In the genomic region with DNA sequence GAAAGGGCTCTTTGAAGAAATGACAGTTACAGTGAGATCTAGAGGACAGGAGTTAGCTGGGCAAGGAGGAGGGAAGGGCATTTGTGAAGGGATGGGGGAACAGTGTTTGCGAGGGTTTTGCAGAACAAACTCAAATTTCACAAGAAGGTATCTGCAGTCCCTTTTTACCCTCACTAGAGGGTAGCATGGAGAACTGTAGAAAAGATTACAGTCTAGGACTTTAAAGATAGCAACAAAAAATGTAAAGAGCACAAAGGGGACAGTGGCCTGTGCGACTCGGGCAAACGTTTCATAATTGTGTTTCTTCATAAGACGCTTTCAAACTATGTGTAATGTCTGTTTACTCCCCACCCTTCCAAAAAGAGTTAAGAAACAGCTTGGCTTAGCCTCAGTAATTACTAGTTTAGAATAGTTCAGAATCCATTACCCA, we compare ENCODE assay signal across 1 cellular context.
TF ChIP-seq lines count a peak whose summit lies in the region.

No MANE protein-coding gene starts in this region.

TF ChIP-seq in HepG2, 621 proteins besides CTCF, POLR2A, EP300 and RAD21 (continues in another document):
- TF ChIP-seq CEBPB (IDR thresholded peaks at IDR 0.05; ENCODE audit: borderline replicate concordance, low read depth, low read length), result peak; percentile 72
- TF ChIP-seq, protein P1, sequence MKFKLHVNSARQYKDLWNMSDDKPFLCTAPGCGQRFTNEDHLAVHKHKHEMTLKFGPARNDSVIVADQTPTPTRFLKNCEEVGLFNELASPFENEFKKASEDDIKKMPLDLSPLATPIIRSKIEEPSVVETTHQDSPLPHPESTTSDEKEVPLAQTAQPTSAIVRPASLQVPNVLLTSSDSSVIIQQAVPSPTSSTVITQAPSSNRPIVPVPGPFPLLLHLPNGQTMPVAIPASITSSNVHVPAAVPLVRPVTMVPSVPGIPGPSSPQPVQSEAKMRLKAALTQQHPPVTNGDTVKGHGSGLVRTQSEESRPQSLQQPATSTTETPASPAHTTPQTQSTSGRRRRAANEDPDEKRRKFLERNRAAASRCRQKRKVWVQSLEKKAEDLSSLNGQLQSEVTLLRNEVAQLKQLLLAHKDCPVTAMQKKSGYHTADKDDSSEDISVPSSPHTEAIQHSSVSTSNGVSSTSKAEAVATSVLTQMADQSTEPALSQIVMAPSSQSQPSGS (CRISPR knock-in tag; IDR thresholded peaks at IDR 0.05), result peak; percentile 35; the same call in 1 of the 2 replicates
- peak; percentile 67; the same call in 1 of the 2 replicates for TF ChIP-seq ZNF652 (CRISPR knock-in tag; IDR thresholded peaks at IDR 0.05; ENCODE audit: borderline replicate concordance, low read depth)
- TF ChIP-seq, protein P2, sequence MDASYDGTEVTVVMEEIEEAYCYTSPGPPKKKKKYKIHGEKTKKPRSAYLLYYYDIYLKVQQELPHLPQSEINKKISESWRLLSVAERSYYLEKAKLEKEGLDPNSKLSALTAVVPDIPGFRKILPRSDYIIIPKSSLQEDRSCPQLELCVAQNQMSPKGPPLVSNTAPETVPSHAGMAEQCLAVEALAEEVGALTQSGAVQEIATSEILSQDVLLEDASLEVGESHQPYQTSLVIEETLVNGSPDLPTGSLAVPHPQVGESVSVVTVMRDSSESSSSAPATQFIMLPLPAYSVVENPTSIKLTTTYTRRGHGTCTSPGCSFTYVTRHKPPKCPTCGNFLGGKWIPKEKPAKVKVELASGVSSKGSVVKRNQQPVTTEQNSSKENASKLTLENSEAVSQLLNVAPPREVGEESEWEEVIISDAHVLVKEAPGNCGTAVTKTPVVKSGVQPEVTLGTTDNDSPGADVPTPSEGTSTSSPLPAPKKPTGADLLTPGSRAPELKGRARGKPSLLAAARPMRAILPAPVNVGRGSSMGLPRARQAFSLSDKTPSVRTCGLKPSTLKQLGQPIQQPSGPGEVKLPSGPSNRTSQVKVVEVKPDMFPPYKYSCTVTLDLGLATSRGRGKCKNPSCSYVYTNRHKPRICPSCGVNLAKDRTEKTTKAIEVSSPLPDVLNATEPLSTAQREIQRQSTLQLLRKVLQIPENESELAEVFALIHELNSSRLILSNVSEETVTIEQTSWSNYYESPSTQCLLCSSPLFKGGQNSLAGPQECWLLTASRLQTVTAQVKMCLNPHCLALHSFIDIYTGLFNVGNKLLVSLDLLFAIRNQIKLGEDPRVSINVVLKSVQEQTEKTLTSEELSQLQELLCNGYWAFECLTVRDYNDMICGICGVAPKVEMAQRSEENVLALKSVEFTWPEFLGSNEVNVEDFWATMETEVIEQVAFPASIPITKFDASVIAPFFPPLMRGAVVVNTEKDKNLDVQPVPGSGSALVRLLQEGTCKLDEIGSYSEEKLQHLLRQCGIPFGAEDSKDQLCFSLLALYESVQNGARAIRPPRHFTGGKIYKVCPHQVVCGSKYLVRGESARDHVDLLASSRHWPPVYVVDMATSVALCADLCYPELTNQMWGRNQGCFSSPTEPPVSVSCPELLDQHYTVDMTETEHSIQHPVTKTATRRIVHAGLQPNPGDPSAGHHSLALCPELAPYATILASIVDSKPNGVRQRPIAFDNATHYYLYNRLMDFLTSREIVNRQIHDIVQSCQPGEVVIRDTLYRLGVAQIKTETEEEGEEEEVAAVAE (CRISPR knock-in tag; IDR thresholded peaks at IDR 0.05; ENCODE audit: borderline replicate concordance), result peak; percentile 44; the same call in 1 of the 2 replicates
- no peak for TF ChIP-seq PHF20 (CRISPR knock-in tag; IDR thresholded peaks at IDR 0.05)
- no peak for TF ChIP-seq SOX13 (IDR thresholded peaks at IDR 0.05)
- TF ChIP-seq SOX13 (CRISPR knock-in tag; conservative IDR thresholded peaks at IDR 0.05 in 1 of 2, IDR thresholded peaks at IDR 0.05 in 1 of 2), result peak in 1 of 2 experiments; percentile 45; a peak in 2 of 4 replicates
- no peak for TF ChIP-seq ZNF709 (CRISPR knock-in tag; IDR thresholded peaks at IDR 0.05)
- no peak for TF ChIP-seq FLYWCH1 (CRISPR knock-in tag; IDR thresholded peaks at IDR 0.05)
- peak; percentile 51; the same call in 1 of the 2 replicates for TF ChIP-seq SMYD3 (CRISPR knock-in tag; IDR thresholded peaks at IDR 0.05)
- no peak for TF ChIP-seq GABPA (IDR thresholded peaks at IDR 0.05; ENCODE audit: low read depth, low read length)
- TF ChIP-seq GABPA (CRISPR knock-in tag; IDR thresholded peaks at IDR 0.05; ENCODE audit: low read depth), result peak; percentile 26; the same call in 1 of the 2 replicates
- TF ChIP-seq ARNT (IDR thresholded peaks at IDR 0.05), result no peak
- TF ChIP-seq PHF21A (CRISPR knock-in tag; IDR thresholded peaks at IDR 0.05), result peak; percentile 46; the same call in 1 of the 2 replicates
- TF ChIP-seq ZNF547 (CRISPR knock-in tag; IDR thresholded peaks at IDR 0.05), result 0 out of 2 replicates have a peak, but pooled peaks have one; percentile 22
- peak; percentile 75 for TF ChIP-seq ERF (CRISPR knock-in tag; IDR thresholded peaks at IDR 0.05)
- TF ChIP-seq TBP (CRISPR knock-in tag; IDR thresholded peaks at IDR 0.05), result no peak
- TF ChIP-seq PPARG (CRISPR knock-in tag; conservative IDR thresholded peaks at IDR 0.05), result peak; percentile 67
- TF ChIP-seq, protein P3, sequence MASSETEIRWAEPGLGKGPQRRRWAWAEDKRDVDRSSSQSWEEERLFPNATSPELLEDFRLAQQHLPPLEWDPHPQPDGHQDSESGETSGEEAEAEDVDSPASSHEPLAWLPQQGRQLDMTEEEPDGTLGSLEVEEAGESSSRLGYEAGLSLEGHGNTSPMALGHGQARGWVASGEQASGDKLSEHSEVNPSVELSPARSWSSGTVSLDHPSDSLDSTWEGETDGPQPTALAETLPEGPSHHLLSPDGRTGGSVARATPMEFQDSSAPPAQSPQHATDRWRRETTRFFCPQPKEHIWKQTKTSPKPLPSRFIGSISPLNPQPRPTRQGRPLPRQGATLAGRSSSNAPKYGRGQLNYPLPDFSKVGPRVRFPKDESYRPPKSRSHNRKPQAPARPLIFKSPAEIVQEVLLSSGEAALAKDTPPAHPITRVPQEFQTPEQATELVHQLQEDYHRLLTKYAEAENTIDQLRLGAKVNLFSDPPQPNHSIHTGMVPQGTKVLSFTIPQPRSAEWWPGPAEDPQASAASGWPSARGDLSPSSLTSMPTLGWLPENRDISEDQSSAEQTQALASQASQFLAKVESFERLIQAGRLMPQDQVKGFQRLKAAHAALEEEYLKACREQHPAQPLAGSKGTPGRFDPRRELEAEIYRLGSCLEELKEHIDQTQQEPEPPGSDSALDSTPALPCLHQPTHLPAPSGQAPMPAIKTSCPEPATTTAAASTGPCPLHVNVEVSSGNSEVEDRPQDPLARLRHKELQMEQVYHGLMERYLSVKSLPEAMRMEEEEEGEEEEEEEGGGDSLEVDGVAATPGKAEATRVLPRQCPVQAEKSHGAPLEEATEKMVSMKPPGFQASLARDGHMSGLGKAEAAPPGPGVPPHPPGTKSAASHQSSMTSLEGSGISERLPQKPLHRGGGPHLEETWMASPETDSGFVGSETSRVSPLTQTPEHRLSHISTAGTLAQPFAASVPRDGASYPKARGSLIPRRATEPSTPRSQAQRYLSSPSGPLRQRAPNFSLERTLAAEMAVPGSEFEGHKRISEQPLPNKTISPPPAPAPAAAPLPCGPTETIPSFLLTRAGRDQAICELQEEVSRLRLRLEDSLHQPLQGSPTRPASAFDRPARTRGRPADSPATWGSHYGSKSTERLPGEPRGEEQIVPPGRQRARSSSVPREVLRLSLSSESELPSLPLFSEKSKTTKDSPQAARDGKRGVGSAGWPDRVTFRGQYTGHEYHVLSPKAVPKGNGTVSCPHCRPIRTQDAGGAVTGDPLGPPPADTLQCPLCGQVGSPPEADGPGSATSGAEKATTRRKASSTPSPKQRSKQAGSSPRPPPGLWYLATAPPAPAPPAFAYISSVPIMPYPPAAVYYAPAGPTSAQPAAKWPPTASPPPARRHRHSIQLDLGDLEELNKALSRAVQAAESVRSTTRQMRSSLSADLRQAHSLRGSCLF (CRISPR knock-in tag; IDR thresholded peaks at IDR 0.05; ENCODE audit: borderline replicate concordance), result no peak
- peak; percentile 57; the same call in 1 of the 2 replicates for TF ChIP-seq THAP11 (CRISPR knock-in tag; IDR thresholded peaks at IDR 0.05)
- TF ChIP-seq, protein P4, sequence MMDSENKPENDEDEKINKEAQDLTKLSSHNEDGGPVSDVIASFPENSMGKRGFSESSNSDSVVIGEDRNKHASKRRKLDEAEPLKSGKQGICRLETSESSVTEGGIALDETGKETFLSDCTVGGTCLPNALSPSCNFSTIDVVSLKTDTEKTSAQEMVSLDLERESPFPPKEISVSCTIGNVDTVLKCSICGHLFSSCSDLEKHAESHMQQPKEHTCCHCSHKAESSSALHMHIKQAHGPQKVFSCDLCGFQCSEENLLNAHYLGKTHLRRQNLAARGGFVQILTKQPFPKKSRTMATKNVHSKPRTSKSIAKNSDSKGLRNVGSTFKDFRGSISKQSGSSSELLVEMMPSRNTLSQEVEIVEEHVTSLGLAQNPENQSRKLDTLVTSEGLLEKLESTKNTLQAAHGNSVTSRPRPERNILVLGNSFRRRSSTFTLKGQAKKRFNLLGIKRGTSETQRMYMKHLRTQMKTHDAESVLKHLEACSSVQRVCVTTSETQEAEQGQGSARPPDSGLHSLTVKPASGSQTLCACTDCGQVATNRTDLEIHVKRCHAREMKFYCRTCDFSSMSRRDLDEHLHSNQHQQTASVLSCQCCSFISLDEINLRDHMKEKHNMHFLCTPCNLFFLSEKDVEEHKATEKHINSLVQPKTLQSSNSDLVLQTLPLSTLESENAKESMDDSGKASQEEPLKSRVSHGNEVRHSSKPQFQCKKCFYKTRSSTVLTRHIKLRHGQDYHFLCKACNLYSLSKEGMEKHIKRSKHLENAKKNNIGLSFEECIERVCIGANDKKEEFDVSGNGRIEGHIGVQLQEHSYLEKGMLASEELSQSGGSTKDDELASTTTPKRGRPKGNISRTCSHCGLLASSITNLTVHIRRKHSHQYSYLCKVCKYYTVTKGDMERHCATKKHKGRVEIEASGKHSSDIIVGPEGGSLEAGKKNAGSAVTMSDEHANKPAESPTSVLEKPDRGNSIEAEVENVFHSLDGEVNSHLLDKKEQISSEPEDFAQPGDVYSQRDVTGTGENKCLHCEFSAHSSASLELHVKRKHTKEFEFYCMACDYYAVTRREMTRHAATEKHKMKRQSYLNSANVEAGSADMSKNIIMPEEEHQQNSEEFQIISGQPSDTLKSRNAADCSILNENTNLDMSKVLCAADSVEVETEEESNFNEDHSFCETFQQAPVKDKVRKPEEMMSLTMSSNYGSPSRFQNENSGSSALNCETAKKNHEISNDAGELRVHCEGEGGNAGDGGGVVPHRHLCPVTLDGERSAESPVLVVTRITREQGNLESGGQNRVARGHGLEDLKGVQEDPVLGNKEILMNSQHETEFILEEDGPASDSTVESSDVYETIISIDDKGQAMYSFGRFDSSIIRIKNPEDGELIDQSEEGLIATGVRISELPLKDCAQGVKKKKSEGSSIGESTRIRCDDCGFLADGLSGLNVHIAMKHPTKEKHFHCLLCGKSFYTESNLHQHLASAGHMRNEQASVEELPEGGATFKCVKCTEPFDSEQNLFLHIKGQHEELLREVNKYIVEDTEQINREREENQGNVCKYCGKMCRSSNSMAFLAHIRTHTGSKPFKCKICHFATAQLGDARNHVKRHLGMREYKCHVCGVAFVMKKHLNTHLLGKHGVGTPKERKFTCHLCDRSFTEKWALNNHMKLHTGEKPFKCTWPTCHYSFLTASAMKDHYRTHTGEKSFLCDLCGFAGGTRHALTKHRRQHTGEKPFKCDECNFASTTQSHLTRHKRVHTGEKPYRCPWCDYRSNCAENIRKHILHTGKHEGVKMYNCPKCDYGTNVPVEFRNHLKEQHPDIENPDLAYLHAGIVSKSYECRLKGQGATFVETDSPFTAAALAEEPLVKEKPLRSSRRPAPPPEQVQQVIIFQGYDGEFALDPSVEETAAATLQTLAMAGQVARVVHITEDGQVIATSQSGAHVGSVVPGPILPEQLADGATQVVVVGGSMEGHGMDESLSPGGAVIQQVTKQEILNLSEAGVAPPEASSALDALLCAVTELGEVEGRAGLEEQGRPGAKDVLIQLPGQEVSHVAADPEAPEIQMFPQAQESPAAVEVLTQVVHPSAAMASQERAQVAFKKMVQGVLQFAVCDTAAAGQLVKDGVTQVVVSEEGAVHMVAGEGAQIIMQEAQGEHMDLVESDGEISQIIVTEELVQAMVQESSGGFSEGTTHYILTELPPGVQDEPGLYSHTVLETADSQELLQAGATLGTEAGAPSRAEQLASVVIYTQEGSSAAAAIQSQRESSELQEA (CRISPR knock-in tag; IDR thresholded peaks at IDR 0.05; ENCODE audit: not compliant biosample characterization), result no peak
- TF ChIP-seq, protein P5, sequence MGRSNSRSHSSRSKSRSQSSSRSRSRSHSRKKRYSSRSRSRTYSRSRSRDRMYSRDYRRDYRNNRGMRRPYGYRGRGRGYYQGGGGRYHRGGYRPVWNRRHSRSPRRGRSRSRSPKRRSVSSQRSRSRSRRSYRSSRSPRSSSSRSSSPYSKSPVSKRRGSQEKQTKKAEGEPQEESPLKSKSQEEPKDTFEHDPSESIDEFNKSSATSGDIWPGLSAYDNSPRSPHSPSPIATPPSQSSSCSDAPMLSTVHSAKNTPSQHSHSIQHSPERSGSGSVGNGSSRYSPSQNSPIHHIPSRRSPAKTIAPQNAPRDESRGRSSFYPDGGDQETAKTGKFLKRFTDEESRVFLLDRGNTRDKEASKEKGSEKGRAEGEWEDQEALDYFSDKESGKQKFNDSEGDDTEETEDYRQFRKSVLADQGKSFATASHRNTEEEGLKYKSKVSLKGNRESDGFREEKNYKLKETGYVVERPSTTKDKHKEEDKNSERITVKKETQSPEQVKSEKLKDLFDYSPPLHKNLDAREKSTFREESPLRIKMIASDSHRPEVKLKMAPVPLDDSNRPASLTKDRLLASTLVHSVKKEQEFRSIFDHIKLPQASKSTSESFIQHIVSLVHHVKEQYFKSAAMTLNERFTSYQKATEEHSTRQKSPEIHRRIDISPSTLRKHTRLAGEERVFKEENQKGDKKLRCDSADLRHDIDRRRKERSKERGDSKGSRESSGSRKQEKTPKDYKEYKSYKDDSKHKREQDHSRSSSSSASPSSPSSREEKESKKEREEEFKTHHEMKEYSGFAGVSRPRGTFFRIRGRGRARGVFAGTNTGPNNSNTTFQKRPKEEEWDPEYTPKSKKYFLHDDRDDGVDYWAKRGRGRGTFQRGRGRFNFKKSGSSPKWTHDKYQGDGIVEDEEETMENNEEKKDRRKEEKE (IDR thresholded peaks at IDR 0.05), result no peak
- TF ChIP-seq, protein P6, sequence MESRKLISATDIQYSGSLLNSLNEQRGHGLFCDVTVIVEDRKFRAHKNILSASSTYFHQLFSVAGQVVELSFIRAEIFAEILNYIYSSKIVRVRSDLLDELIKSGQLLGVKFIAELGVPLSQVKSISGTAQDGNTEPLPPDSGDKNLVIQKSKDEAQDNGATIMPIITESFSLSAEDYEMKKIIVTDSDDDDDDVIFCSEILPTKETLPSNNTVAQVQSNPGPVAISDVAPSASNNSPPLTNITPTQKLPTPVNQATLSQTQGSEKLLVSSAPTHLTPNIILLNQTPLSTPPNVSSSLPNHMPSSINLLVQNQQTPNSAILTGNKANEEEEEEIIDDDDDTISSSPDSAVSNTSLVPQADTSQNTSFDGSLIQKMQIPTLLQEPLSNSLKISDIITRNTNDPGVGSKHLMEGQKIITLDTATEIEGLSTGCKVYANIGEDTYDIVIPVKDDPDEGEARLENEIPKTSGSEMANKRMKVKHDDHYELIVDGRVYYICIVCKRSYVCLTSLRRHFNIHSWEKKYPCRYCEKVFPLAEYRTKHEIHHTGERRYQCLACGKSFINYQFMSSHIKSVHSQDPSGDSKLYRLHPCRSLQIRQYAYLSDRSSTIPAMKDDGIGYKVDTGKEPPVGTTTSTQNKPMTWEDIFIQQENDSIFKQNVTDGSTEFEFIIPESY (CRISPR knock-in tag; IDR thresholded peaks at IDR 0.05), result 0 out of 2 replicates have a peak, but pooled peaks have one; percentile 16
- 0 out of 2 replicates have a peak, but pooled peaks have one; percentile 45 for TF ChIP-seq KAT8 (CRISPR knock-in tag; IDR thresholded peaks at IDR 0.05)
- no peak for TF ChIP-seq SUZ12 (IDR thresholded peaks at IDR 0.05; ENCODE audit: low read depth, low read length)
